8 cellular contexts compared by ENCODE assay signal in the genomic region with DNA sequence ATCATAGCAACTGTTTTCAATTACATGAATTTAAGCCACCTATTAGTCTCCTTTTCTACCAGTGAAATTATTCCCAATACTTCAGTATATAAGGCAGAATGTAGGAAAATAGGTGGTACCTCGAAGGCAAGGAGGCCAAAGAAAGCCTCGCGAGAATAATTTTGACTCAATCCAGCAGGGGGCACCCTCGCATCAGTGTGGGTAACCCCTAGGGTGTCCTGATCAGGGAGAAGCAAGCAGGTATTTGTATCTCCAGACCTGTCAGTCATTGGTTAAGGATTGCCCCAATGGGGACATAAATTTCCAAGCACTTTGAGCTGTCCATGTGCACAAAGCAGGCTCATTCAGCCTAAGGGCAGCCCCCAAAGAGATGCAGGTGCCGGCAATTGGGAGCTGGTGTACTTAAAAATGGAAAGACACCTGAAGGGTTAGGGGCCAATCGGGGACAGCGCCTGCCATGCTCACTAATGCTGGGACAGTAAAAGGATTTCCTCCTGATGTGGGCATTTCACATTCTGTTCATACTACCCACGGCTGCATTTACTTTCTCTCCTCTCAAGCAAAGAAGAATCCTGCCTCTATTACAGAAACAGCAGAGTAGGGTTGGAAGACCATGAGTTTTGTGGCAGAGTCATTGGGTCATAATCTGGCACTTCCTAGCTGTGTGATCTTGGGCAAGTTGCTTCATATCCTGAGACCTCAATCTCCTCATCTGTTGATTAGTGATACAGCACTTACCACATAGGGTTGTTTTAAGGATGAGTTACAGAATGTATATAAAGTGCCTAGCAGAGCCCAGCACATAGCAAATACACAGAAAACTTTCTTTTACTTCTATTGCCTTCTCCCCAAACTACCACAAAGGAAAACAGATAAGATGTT.
DNase-seq lines count a peak whose midpoint lies in the region; ATAC-seq and TF ChIP-seq lines count a peak whose summit lies in the region.

No MANE protein-coding gene starts in this region.

- peak; percentile 59 for TF ChIP-seq CTCF in LNCAP (IDR thresholded peaks at IDR 0.05)
- TF ChIP-seq CTCF in fibroblast of lung (conservative IDR thresholded peaks at IDR 0.05 in 1 of 2, IDR thresholded peaks at IDR 0.05 in 1 of 2; ENCODE audit: low read depth in 1 of 2, low read length in 2 of 2), result peak; percentile 30 to 47

- DNase-seq in right cardiac atrium, result peak in 2 of 3 donors; percentile 18 to 55
- DNase-seq in left ventricle myocardium superior, result no peak
- DNase-seq in activated CD8-positive, alpha-beta memory T cell treated with anti-CD3 and anti-CD28 coated beads for 24 hours, result peak; percentile 90
- no peak for DNase-seq in fibroblast of lung (ENCODE audit: low read depth in 2 of 2)
- DNase-seq in stimulated activated CD4-positive, alpha-beta T cell treated with anti-CD3 and anti-CD28 coated beads, Interleukin-12 subunit alpha, Interleukin-12 subunit beta, amount 100 ng/mL, for 4 hours, result peak; percentile 73

- H3K4me3 ChIP-seq in right cardiac atrium (ENCODE audit: low read length) (no peak overlapping the region), fibroblast of lung (replicated peaks in 1 of 4; ENCODE audit: control extremely low read depth in 1 of 4, insufficient read depth in 1 of 4, low read depth in 3 of 4, low read length in 4 of 4) (no peak overlapping the region)

- WGBS in right cardiac atrium, result 69% methylated on average over 8 of the region's 8 CpGs

- no peaks in the 10 kb centered on the region for H3K36me3 ChIP-seq in fibroblast of lung (ENCODE audit: control insufficient read depth, insufficient read depth, low read length)

- H4K20me1 ChIP-seq in fibroblast of lung (ENCODE audit: control insufficient read depth, extremely low read depth, insufficient read depth, low read length), result no peaks in the 10 kb centered on the region

- H3K27me3 ChIP-seq in right cardiac atrium (ENCODE audit: control insufficient read depth, insufficient read depth) (no peaks in the 10 kb centered on the region), fibroblast of lung (ENCODE audit: control insufficient read depth, insufficient read depth, low read length) (no peaks in the 10 kb centered on the region)

- H3K4me1 ChIP-seq in right cardiac atrium (ENCODE audit: control insufficient read depth, insufficient read depth, low read length) (no peaks in the 10 kb centered on the region), fibroblast of lung (ENCODE audit: control insufficient read depth, extremely low read depth, insufficient read depth, low read length) (no peaks in the 10 kb centered on the region)

- H2AFZ ChIP-seq in fibroblast of lung (ENCODE audit: low read length), result no peak overlapping the region

- intact Hi-C loops in right cardiac atrium (cut with DNase I), result no loop called here
- intact Hi-C loops in left ventricle myocardium superior (cut with micrococcal nuclease), result no loop called here

- H3K4me2 ChIP-seq in fibroblast of lung (ENCODE audit: extremely low read depth, insufficient read depth, low read length), result no peak overlapping the region

- H3K27ac ChIP-seq in right cardiac atrium (ENCODE audit: low read length) (no peak overlapping the region), fibroblast of lung (ENCODE audit: insufficient read depth, low read length) (no peak overlapping the region)

- no peaks in the 10 kb centered on the region for H3K79me2 ChIP-seq in fibroblast of lung (ENCODE audit: control insufficient read depth, insufficient read depth, low read length)

- H3K9me3 ChIP-seq in right cardiac atrium (ENCODE audit: control insufficient read depth, low read length), result no peaks in the 10 kb centered on the region
- no peaks in the 10 kb centered on the region for H3K9me3 ChIP-seq in fibroblast of lung (ENCODE audit: control insufficient read depth, insufficient read depth, low read depth, low read length)

- no peak for ATAC-seq in right cardiac atrium
- ATAC-seq in left ventricle myocardium superior, result no peak
- ATAC-seq in GM18519 (IDR thresholded peaks at IDR 0.05; ENCODE audit: low FRiP score, unreplicated experiment), result no peak
- no peak for ATAC-seq in GM19455 (IDR thresholded peaks at IDR 0.05; ENCODE audit: unreplicated experiment)

- H3K9ac ChIP-seq in fibroblast of lung (ENCODE audit: insufficient read depth, low read length), result no peak overlapping the region

Comparison
In these comparisons a context has a peak if more than half of its experiments do, and no peak if none do; other contexts are left out.
1. DNase-seq: peak in right cardiac atrium (2 of 3), activated CD8-positive, alpha-beta memory T cell treated with anti-CD3 and anti-CD28 coated beads for 24 hours (single experiment) and stimulated activated CD4-positive, alpha-beta T cell treated with anti-CD3 and anti-CD28 coated beads, Interleukin-12 subunit alpha, Interleukin-12 subunit beta, amount 100 ng/mL, for 4 hours (single experiment); none in left ventricle myocardium superior (single experiment) and fibroblast of lung (0 of 2).